In the genomic region with DNA sequence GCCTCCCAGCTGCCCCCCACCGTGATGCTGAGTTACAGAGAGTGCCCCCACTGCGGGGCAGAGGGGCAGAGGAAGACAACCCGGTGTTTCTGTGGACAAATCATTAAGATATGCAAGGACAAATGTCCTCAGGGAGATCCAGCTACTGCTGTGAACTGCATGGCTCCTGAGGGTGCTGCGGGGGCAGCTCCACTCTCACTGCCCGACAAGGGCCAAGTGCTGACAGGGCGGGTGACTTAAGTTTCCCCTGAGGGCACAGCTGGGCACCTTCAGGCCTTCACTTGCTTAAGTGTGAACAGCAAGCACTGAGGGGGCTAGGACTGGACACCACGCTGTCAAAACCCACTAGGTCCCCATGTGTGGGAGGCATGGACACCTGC, we compare ENCODE assay signal across 1 cellular context.
TF ChIP-seq lines count a peak whose summit lies in the region.

No MANE protein-coding gene starts in this region.

TF ChIP-seq in WTC11, 78 proteins besides CTCF, POLR2A, EP300 and RAD21 (continued from another document):
- TF ChIP-seq, protein P1, sequence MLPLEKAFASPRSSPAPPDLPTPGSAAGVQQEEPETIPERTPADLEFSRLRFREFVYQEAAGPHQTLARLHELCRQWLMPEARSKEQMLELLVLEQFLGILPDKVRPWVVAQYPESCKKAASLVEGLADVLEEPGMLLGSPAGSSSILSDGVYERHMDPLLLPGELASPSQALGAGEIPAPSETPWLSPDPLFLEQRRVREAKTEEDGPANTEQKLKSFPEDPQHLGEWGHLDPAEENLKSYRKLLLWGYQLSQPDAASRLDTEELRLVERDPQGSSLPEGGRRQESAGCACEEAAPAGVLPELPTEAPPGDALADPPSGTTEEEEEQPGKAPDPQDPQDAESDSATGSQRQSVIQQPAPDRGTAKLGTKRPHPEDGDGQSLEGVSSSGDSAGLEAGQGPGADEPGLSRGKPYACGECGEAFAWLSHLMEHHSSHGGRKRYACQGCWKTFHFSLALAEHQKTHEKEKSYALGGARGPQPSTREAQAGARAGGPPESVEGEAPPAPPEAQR (CRISPR knock-in tag; IDR thresholded peaks at IDR 0.05), result no peak
- TF ChIP-seq ZNF317 (CRISPR knock-in tag; IDR thresholded peaks at IDR 0.05; ENCODE audit: borderline replicate concordance, low read depth), result no peak
- TF ChIP-seq TCF7 (CRISPR knock-in tag; IDR thresholded peaks at IDR 0.05; ENCODE audit: low read depth), result no peak
- TF ChIP-seq E2F1 (CRISPR knock-in tag; IDR thresholded peaks at IDR 0.05), result no peak
- no peak for TF ChIP-seq ZNF121 (CRISPR knock-in tag; IDR thresholded peaks at IDR 0.05)
- no peak for TF ChIP-seq FOXJ3 (CRISPR knock-in tag; IDR thresholded peaks at IDR 0.05; ENCODE audit: borderline replicate concordance)
- no peak for TF ChIP-seq RELA (CRISPR knock-in tag; IDR thresholded peaks at IDR 0.05; ENCODE audit: borderline replicate concordance)
- TF ChIP-seq ZNF532 (CRISPR knock-in tag; IDR thresholded peaks at IDR 0.05; ENCODE audit: borderline replicate concordance), result no peak
- TF ChIP-seq ZNF396 (CRISPR knock-in tag; IDR thresholded peaks at IDR 0.05; ENCODE audit: borderline replicate concordance), result no peak
- no peak for TF ChIP-seq MYBL2 (CRISPR knock-in tag; IDR thresholded peaks at IDR 0.05)
- no peak for TF ChIP-seq SP1 (CRISPR knock-in tag; conservative IDR thresholded peaks at IDR 0.05)
